Comparison of ENCODE assay signal across 8 cellular contexts in the genomic region with DNA sequence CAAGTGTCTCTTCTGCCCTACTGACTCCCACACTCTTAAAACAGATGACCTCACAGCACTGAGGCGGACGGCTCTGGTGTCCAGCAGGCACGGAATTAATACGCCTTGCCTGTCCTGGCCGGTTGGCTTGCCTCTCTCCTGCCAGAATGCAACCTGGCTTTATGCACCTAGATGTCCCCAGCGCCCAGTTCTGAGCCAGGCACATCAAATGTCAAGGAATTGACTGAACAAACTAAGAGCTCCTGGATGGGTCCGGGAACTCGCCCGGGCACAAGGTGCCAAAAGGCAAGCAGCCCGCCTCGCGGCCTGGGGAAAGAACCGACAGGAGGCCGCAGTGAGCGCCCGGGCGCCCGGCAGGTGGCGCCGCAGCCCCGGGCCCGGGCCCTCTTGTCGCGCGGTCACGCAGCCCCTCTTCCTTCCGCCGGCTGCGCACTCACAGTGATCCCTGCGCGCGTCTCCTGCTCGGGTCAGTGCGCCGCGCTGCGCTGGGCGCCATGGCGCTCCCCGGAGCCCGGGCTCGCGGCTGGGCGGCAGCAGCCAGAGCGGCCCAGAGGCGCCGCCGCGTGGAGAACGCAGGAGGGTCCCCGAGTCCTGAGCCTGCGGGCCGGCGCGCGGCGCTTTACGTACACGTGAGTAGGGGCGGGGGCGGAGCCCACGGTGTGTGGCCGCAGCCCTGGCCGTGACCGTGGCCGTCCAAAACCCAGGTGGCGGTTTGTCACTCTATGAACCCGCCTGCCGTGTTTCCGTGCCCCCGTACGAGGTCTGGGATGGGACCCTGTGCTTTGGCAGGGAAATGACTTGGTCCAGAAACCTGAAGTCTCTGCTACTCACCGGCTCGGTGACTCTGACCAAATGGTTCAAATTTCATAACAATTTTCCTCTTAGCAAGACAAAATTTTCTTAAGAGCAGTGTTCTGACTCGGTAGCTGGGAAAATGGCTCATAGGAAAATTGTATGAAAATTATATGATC. TPM values are rescaled to one million over a fixed set of nuclear protein-coding genes. Genes with fewer than 3 reads are reported as not detected.
DNase-seq lines count a peak whose midpoint lies in the region; ATAC-seq and TF ChIP-seq lines count a peak whose summit lies in the region.

Gene RSAD1 (plus strand): TSS at position 470 of the 971 bp plus-strand sequence. CDS start 25 bp downstream, at position 495.

- peak; percentile 89 for ATAC-seq in HG02852 (IDR thresholded peaks at IDR 0.05; ENCODE audit: unreplicated experiment)

- DNase-seq in GM13977 (ENCODE audit: low spot score) = peak; percentile 94
- peak; percentile 57 for DNase-seq in NCI-H1436 treated with DMSO at 0.1 percent for 48 hours (lab: John Stamatoyannopoulos, UW)
- DNase-seq in amniotic stem cell (lab: John Stamatoyannopoulos, UW) = peak; percentile 84
- peak; percentile 86 for DNase-seq in right atrium auricular region (ENCODE audit: low spot score)
- DNase-seq in putamen (ENCODE audit: low spot score) = peak; percentile 88
- peak; percentile 79 to 85 for DNase-seq in uterus

- H3K9me3 ChIP-seq in right atrium auricular region = no peaks in the 10 kb centered on the region
- H3K9me3 ChIP-seq in uterus = no peaks in the 10 kb centered on the region

- peak within 1 kb of the TSS; percentile 69 to 74 for H3K4me3 ChIP-seq in right atrium auricular region
- peak within 1 kb of the TSS; percentile 48 to 57 for H3K4me3 ChIP-seq in uterus

- H3K36me3 ChIP-seq in right atrium auricular region (peaks cover 12% of the 10 kb centered on the region), uterus (no peaks in the 10 kb centered on the region)

- TF ChIP-seq CTCF in GM13977 (IDR thresholded peaks at IDR 0.05; ENCODE audit: extremely low read depth, insufficient read depth, missing control alignments) (peak; percentile 83), right atrium auricular region (IDR thresholded peaks at IDR 0.05) (peak; percentile 88 to 95), uterus (IDR thresholded peaks at IDR 0.05) (peak; percentile 84 to 94 (median 90))

- H3K4me1 ChIP-seq in right atrium auricular region (peaks cover 0 to 31% of the 10 kb centered on the region in 2 donors), uterus (peaks cover 0 to 11% of the 10 kb centered on the region in 2 donors)

- no peaks in the 10 kb centered on the region for H3K9me3 Mint-ChIP-seq in T-helper 1 cell treated with Interleukin-12 subunit alpha and Interleukin-12 subunit beta and Interleukin-4 antibody, amounts not matched to agents 30 μg/mL and 1 μg/mL, for 36 hours

- H3K27ac Mint-ChIP-seq in T-helper 1 cell treated with Interleukin-12 subunit alpha and Interleukin-12 subunit beta and Interleukin-4 antibody, amounts not matched to agents 30 μg/mL and 1 μg/mL, for 36 hours = peak within 1 kb of the TSS; percentile 86

- H3K36me3 Mint-ChIP-seq in T-helper 1 cell treated with Interleukin-12 subunit alpha and Interleukin-12 subunit beta and Interleukin-4 antibody, amounts not matched to agents 30 μg/mL and 1 μg/mL, for 36 hours (ENCODE audit: low read depth) = peaks cover 2% of the 10 kb centered on the region

- H3K27me3 ChIP-seq in right atrium auricular region (no peaks in the 10 kb centered on the region), uterus (no peaks in the 10 kb centered on the region)

- intact Hi-C loops in uterus (cut with DNase I; ENCODE audit: low total_unique reads) = no loop called here

- peaks cover 22% of the 10 kb centered on the region for H3K4me1 Mint-ChIP-seq in T-helper 1 cell treated with Interleukin-12 subunit alpha and Interleukin-12 subunit beta and Interleukin-4 antibody, amounts not matched to agents 30 μg/mL and 1 μg/mL, for 36 hours (ENCODE audit: low read depth)

- H3K27me3 Mint-ChIP-seq in T-helper 1 cell treated with Interleukin-12 subunit alpha and Interleukin-12 subunit beta and Interleukin-4 antibody, amounts not matched to agents 30 μg/mL and 1 μg/mL, for 36 hours (ENCODE audit: low read depth) = peaks cover 6% of the 10 kb centered on the region

- TF ChIP-seq POLR2A in uterus (IDR thresholded peaks at IDR 0.05) = peak; percentile 69 to 94

- in situ Hi-C loops in GM13977 (cut with MboI; ENCODE audit: low pct_unique_long_range_greater_than_20kb, low sequenced_read_pairs, unreplicated experiment) = no loop called here

- H3K27ac ChIP-seq in right atrium auricular region (peak within 1 kb of the TSS; percentile 83 to 88), uterus (peak within 1 kb of the TSS; percentile 83 to 87)

- peak within 1 kb of the TSS; percentile 79 for H3K4me3 Mint-ChIP-seq in T-helper 1 cell treated with Interleukin-12 subunit alpha and Interleukin-12 subunit beta and Interleukin-4 antibody, amounts not matched to agents 30 μg/mL and 1 μg/mL, for 36 hours

RNA-seq across cellular contexts. Expression of gene RSAD1, which starts in this region (rescaled TPM):
- total RNA-seq in right atrium auricular region (10 to 100 TPM; 19.1 to 19.3 TPM), uterus (10 to 100 TPM; 12.9 to 42.6 (median 30.7) TPM)

Comparison
In these comparisons a context has a peak if more than half of its experiments do, and no peak if none do; other contexts are left out.
1. Peak in every context shown above with its lines: DNase-seq, ATAC-seq, H3K4me3 ChIP-seq and H3K27ac ChIP-seq.